ENCODE assay signal across 3 cellular contexts in the genomic region with DNA sequence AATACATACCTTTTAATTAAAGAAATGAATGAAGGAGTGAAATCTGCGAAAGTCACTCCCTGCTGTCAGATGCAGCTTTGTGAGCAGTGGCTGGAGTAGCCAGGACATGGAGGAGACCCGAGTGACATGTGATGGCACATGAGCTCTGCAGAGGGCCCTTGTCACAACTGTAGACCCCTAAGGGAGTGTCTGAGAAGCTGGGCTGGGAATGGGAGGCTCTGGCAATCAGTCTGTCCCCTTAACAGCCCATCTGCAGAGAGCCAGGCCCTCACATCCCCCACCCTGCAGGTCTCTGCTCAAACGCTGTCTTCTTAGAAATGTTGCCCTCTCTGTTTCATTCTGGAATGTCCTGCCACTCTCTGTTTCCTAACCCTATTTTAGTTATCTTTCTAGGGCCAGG.
"Had no signal": no experiment of that assay in that cellular context is flagged by ENCODE, and none has a peak within 500 bp of the region (broad histone marks: within the 10 kb centered on the region; RNA-seq: fewer than 3 reads in every experiment).

No MANE protein-coding gene starts in this region.

- H3K4me3 ChIP-seq: GM12878 had no signal

- DNase-seq: GDM1, GF-D8 had no signal
